ENCODE assay signal across 10 cellular contexts in the genomic region with DNA sequence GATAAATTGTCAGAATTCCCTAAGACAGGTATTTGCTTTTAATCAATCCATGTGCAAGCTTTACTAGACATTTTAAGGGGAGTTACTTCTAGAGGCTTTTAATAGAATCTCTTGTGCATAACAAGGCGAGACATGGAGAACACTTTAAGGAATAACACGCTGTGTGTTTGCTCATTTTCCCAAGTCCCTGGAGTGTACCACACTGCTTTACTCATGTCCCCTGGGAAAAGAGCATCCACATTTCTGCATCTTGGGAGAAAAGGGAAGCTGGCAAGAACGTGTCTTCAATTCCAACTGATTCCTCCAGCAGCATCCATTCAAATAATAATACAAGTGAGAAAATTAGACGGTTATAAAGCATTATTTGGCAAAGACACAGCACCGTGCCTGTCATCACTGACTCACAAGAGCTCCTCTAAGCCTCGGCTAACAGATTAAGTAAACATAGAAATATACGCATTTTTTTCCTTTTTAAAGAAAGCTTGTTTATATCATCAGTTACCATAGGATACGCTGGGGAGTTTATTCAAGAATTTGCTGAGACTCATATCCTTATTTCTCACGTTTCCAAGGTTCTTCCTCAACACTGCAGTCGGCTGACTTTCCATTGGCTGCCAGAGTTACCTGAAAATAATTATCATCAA.
DNase-seq lines count a peak whose midpoint lies in the region; ATAC-seq and TF ChIP-seq lines count a peak whose summit lies in the region.
"Had no signal": no experiment of that assay in that cellular context is flagged by ENCODE, and none has a peak within 500 bp of the region (broad histone marks: within the 10 kb centered on the region; RNA-seq: fewer than 3 reads in every experiment).

No MANE protein-coding gene starts in this region.

- POLR2A ChIA-PET in CD8-positive, alpha-beta T cell (lab: Charles Lee) = interaction anchor here (0.7 to 1.9 kb wide), 4 partner anchors 10 to 61 kb away, joined by 3 to 6 read pairs (median 4); no protein-coding TSS in a partner anchor

- H3K36me3 ChIP-seq in GM23248 (ENCODE audit: low read depth) = no peaks in the 10 kb centered on the region
- no peaks in the 10 kb centered on the region for H3K36me3 ChIP-seq in SJSA1
- H3K36me3 ChIP-seq in CD8-positive, alpha-beta T cell (ENCODE audit: insufficient read depth, low read length) = no peaks in the 10 kb centered on the region

- H3K4me3 ChIP-seq in GM23248 = peak overlapping the region; percentile 25
- no peak overlapping the region for H3K4me3 ChIP-seq in SJSA1
- H3K4me3 ChIP-seq in CD8-positive, alpha-beta T cell (ENCODE audit: low read depth, low read length) = no peak overlapping the region

- H4K20me1 ChIP-seq in GM23248 (ENCODE audit: insufficient read depth) = no peaks in the 10 kb centered on the region

- TF ChIP-seq CTCF in CD8-positive, alpha-beta T cell (IDR thresholded peaks at IDR 0.05) = no peak

- peak overlapping the region; percentile 1; the same call in 1 of the 2 replicates for H2AFZ ChIP-seq in GM23248

- H3K4me1 ChIP-seq in GM23248 (ENCODE audit: insufficient read depth) (peaks cover 14% of the 10 kb centered on the region), SJSA1 (replicated peaks) (peaks cover 18% of the 10 kb centered on the region)
- H3K4me1 ChIP-seq in CD8-positive, alpha-beta T cell (ENCODE audit: insufficient read depth, low read length) = peaks cover 26% of the 10 kb centered on the region

- no peaks in the 10 kb centered on the region for H3K79me2 ChIP-seq in GM23248 (ENCODE audit: insufficient read depth)

- peak overlapping the region; percentile 57 for H3K9ac ChIP-seq in GM23248

- DNase-seq in GM23248 (peak; percentile 93), SJSA1 (ENCODE audit: low read depth in 1 of 2, low spot score in 2 of 2) (peak; percentile 66 to 87), fibroblast of peridontal ligament (ENCODE audit: extremely low read depth) (peak; percentile 92), stromal cell of bone marrow (ENCODE audit: low read depth) (peak; percentile 91), iPS-NIHi11 (ENCODE audit: low spot score) (no peak), NCI-H1436 (lab: John Stamatoyannopoulos, UW) (no peak)
- DNase-seq in CD8-positive, alpha-beta T cell = no peak
- DNase-seq: activated CD4-positive, alpha-beta T cell treated with anti-CD3 and anti-CD28 coated beads for 4 hours; activated effector memory CD4-positive, alpha-beta T cell treated with anti-CD3 and anti-CD28 coated beads, Interleukin-2, amount 50 U/mL, for 16 hours had no signal

- no peaks in the 10 kb centered on the region for H3K27me3 ChIP-seq in GM23248 (replicated peaks; ENCODE audit: insufficient read depth)
- no peaks in the 10 kb centered on the region for H3K27me3 ChIP-seq in SJSA1 (replicated peaks)
- H3K27me3 ChIP-seq in CD8-positive, alpha-beta T cell (ENCODE audit: insufficient read depth, low read length) = no peaks in the 10 kb centered on the region

- WGBS in GM23248 (ENCODE audit: low coverage in 1 of 2, low lambda C conversion rate in 2 of 2, missing lambda C conversion rate in 2 of 2), 2 experiments = 13 to 14% methylated on average over 10 of the region's 10 CpGs

- no peak overlapping the region for H3K27ac Mint-ChIP-seq in CD8-positive, alpha-beta T cell

- no peak overlapping the region for H3K4me3 Mint-ChIP-seq in CD8-positive, alpha-beta T cell

- peaks cover 5% of the 10 kb centered on the region for H3F3A ChIP-seq in GM23248 (ENCODE audit: insufficient read depth)

- peak overlapping the region; percentile 61 for H3K4me2 ChIP-seq in GM23248 (ENCODE audit: unreplicated experiment)

- no peaks in the 10 kb centered on the region for H3K36me3 Mint-ChIP-seq in CD8-positive, alpha-beta T cell

- H3K9me2 ChIP-seq in GM23248 (ENCODE audit: insufficient read depth) = no peaks in the 10 kb centered on the region

- H3K27me3 Mint-ChIP-seq in CD8-positive, alpha-beta T cell (ENCODE audit: low read depth) = no peaks in the 10 kb centered on the region

- no peak for ATAC-seq in CD8-positive, alpha-beta T cell
- ATAC-seq: HCT116 had no signal

- no peaks in the 10 kb centered on the region for H3K9me3 Mint-ChIP-seq in CD8-positive, alpha-beta T cell

- CTCF ChIA-PET in CD8-positive, alpha-beta T cell (lab: Charles Lee) = interaction anchor here (1.0 to 1.9 kb wide), 3 partner anchors 13 to 45 kb away, joined by 3 to 6 read pairs (median 4); no protein-coding TSS in a partner anchor

- intact Hi-C loops in CD8-positive, alpha-beta T cell (cut with DNase I, micrococcal nuclease) = no loop called here

- H3K27ac ChIP-seq in GM23248 (peak overlapping the region; percentile 79), SJSA1 (peak overlapping the region; percentile 87)
- no peak overlapping the region for H3K27ac ChIP-seq in CD8-positive, alpha-beta T cell (ENCODE audit: low read depth, low read length)

- in situ Hi-C loops in GM23248 (cut with MboI) = no loop called here

- H3K4me1 Mint-ChIP-seq in CD8-positive, alpha-beta T cell (ENCODE audit: low read depth) = peaks cover 32% of the 10 kb centered on the region

- H3K9me3 ChIP-seq in GM23248 (ENCODE audit: low read depth) = no peaks in the 10 kb centered on the region
- no peaks in the 10 kb centered on the region for H3K9me3 ChIP-seq in SJSA1 (replicated peaks)
- no peaks in the 10 kb centered on the region for H3K9me3 ChIP-seq in CD8-positive, alpha-beta T cell (ENCODE audit: low read length)

Comparison
In these comparisons a context has a peak if more than half of its experiments do, and no peak if none do; other contexts are left out.
1. DNase-seq: peak in GM23248 (single experiment), SJSA1 (2 of 2), fibroblast of peridontal ligament (single experiment) and stromal cell of bone marrow (single experiment); none in iPS-NIHi11 (single experiment), CD8-positive, alpha-beta T cell (0 of 7) and NCI-H1436 (single experiment).